ENCODE assay signal across 14 cellular contexts in genomic region chr14:75449703-75450102, GRCh38. TPM values are rescaled to one million over a fixed set of nuclear protein-coding genes. Genes with fewer than 3 reads are reported as not detected.
A peak's percentile ranks its signal among the peaks of the same experiment; 100 is the strongest.
DNase-seq lines count a peak whose midpoint lies in the region; ATAC-seq and TF ChIP-seq lines count a peak whose summit lies in the region.
"Had no signal": no experiment of that assay in that cellular context is flagged by ENCODE, and none has a peak within 500 bp of the region (broad histone marks: within the 10 kb centered on the region; RNA-seq: fewer than 3 reads in every experiment).

No MANE protein-coding gene starts in this region.

- no peak overlapping the region for H3K4me2 ChIP-seq in neuronal stem cell (ENCODE audit: insufficient read depth, low read length, poor library complexity, severe bottlenecking)

- H3K9ac ChIP-seq in neuronal stem cell (ENCODE audit: low read depth, low read length, poor library complexity): no peak overlapping the region

- peak overlapping the region; percentile 82 for H2BK12ac ChIP-seq in neuronal stem cell (ENCODE audit: low read length)

- no peak for ATAC-seq in GM18870 (IDR thresholded peaks at IDR 0.05; ENCODE audit: unreplicated experiment)
- ATAC-seq: activated CD4-positive, CD25-positive, alpha-beta regulatory T cell treated with anti-CD3 and anti-CD28 coated beads, Interleukin-2, amount 50 U/mL, for 24 hours; effector memory CD8-positive, alpha-beta T cell had no signal

- H3K4me3 ChIP-seq in fibroblast of the aortic adventitia (ENCODE audit: low read depth, low read length): no peak overlapping the region
- H3K4me3 ChIP-seq in neuronal stem cell (ENCODE audit: low read length in 2 of 2): no peak overlapping the region

- H3K14ac ChIP-seq in neuronal stem cell (ENCODE audit: low read length): no peak overlapping the region

- WGBS in neuronal stem cell (ENCODE audit: extremely low coverage in 2 of 2, insufficient read length in 2 of 2, insufficient replicate concordance in 1 of 2), 2 donors: no CpG with 5 or more reads among the region's 4 CpGs

- peak overlapping the region; percentile 64 for H2AFZ ChIP-seq in neuronal stem cell (ENCODE audit: low read length)

- H4K91ac ChIP-seq in neuronal stem cell (ENCODE audit: low read depth, low read length, poor library complexity): no peak overlapping the region

- H3K23ac ChIP-seq in neuronal stem cell (ENCODE audit: low read depth, low read length, poor library complexity): no peak overlapping the region

- peak overlapping the region; percentile 69 for H2BK5ac ChIP-seq in neuronal stem cell (ENCODE audit: low read length)

- no peak overlapping the region for H4K8ac ChIP-seq in neuronal stem cell (ENCODE audit: low read depth, low read length)

- H3K27ac ChIP-seq in neuronal stem cell (replicated peaks; ENCODE audit: low read length): no peak overlapping the region

- peaks cover 4% of the 10 kb centered on the region for H3K36me3 Mint-ChIP-seq in type B pancreatic cell

- H3K18ac ChIP-seq in neuronal stem cell (ENCODE audit: low read length): peak overlapping the region; percentile 73

- no peak overlapping the region for H2AK5ac ChIP-seq in neuronal stem cell (ENCODE audit: low read depth, low read length)

- peaks cover 22 to 48% of the 10 kb centered on the region in 2 donors for H3K4me1 ChIP-seq in neuronal stem cell (ENCODE audit: control insufficient read depth in 2 of 2, insufficient read depth in 1 of 2, low read depth in 1 of 2, low read length in 2 of 2)

- peaks cover 0 to 2% of the 10 kb centered on the region in 2 donors for H3K36me3 ChIP-seq in neuronal stem cell (replicated peaks in 1 of 2; ENCODE audit: control insufficient read depth in 2 of 2, insufficient read depth in 2 of 2, low read length in 2 of 2)

- H3K4ac ChIP-seq in neuronal stem cell (ENCODE audit: low read length): no peak overlapping the region

- H3K9me3 Mint-ChIP-seq in type B pancreatic cell: no peaks in the 10 kb centered on the region
- H3K9me3 Mint-ChIP-seq: effector memory CD8-positive, alpha-beta T cell had no signal

- peak overlapping the region; percentile 42 for H3K4me3 Mint-ChIP-seq in type B pancreatic cell
- H3K4me3 Mint-ChIP-seq: effector memory CD8-positive, alpha-beta T cell had no signal

- no peak overlapping the region for H2BK15ac ChIP-seq in neuronal stem cell (ENCODE audit: low read length)

- DNase-seq in NCI-H2227 treated with DMSO at 0.1 percent for 48 hours (lab: John Stamatoyannopoulos, UW) (peak; percentile 20), NCI-H2227 (lab: John Stamatoyannopoulos, UW; ENCODE audit: unreplicated experiment) (no peak), fibroblast of the aortic adventitia (ENCODE audit: low read depth) (peak; percentile 37), neuronal stem cell (ENCODE audit: low spot score) (no peak), type B pancreatic cell (ENCODE audit: extremely low spot score, unreplicated experiment) (no peak), DMS79 treated with DMSO at 0.1 percent for 48 hours (lab: John Stamatoyannopoulos, UW) (no peak), KG1 (lab: John Stamatoyannopoulos, UW) (no peak)
- DNase-seq: activated T-cell treated with anti-CD3 and anti-CD28 coated beads for 4 hours; effector memory CD8-positive, alpha-beta T cell; NCI-H187; NCI-H82; retina had no signal

- no peaks in the 10 kb centered on the region for H3K9me3 ChIP-seq in neuronal stem cell (replicated peaks in 1 of 2; ENCODE audit: control insufficient read depth in 2 of 2, insufficient read depth in 1 of 2, low read depth in 1 of 2, low read length in 2 of 2)

- no peaks in the 10 kb centered on the region for H3K79me1 ChIP-seq in neuronal stem cell (ENCODE audit: low read depth, low read length)

- H3K4me1 Mint-ChIP-seq in type B pancreatic cell (ENCODE audit: unreplicated experiment): peaks cover 60% of the 10 kb centered on the region

- no peaks in the 10 kb centered on the region for H3K27me3 Mint-ChIP-seq in type B pancreatic cell

- H3K27ac Mint-ChIP-seq in type B pancreatic cell: peak overlapping the region; percentile 82
- H3K27ac Mint-ChIP-seq: effector memory CD8-positive, alpha-beta T cell had no signal

- TF ChIP-seq CTCF in fibroblast of the aortic adventitia (IDR thresholded peaks at IDR 0.05; ENCODE audit: insufficient read depth, low read length): no peak
- TF ChIP-seq CTCF in type B pancreatic cell (conservative IDR thresholded peaks at IDR 0.05): no peak

- H3K27me3 ChIP-seq in neuronal stem cell (ENCODE audit: control insufficient read depth in 3 of 3, insufficient read depth in 3 of 3, low read depth in 1 of 3, low read length in 3 of 3): no peaks in the 10 kb centered on the region

- H2BK120ac ChIP-seq in neuronal stem cell (ENCODE audit: low read depth, low read length): no peak overlapping the region

RNA-seq across cellular contexts. Expression of gene JDP2, which starts 21.9 kb away (rescaled TPM):
- total RNA-seq in fibroblast of the aortic adventitia (ENCODE audit: low replicate concordance) (67.9 and 80.1 TPM in 2 replicates), type B pancreatic cell (ENCODE audit: low replicate concordance) (31.3 and 78.6 TPM in 2 replicates)
- polyA plus RNA-seq in neuronal stem cell (2013, experiment 1 of 2): 12.3 TPM
- 12.4 TPM for polyA plus RNA-seq in neuronal stem cell (2013, experiment 2 of 2)

Comparison
In these comparisons a context has a peak if more than half of its experiments do, and no peak if none do; other contexts are left out.
1. DNase-seq: peak in NCI-H2227 treated with DMSO at 0.1 percent for 48 hours (single experiment) and fibroblast of the aortic adventitia (single experiment); none in NCI-H2227 (single experiment), neuronal stem cell (single experiment), type B pancreatic cell (single experiment), DMS79 treated with DMSO at 0.1 percent for 48 hours (single experiment) and KG1 (single experiment).